8 cellular contexts compared by ENCODE assay signal in genomic region chr3:184176377-184177330, GRCh38. TPM values are rescaled to one million over a fixed set of nuclear protein-coding genes. Genes with fewer than 3 reads are reported as not detected.
DNase-seq lines count a peak whose midpoint lies in the region; ATAC-seq, FAIRE-seq and TF ChIP-seq lines count a peak whose summit lies in the region.

No MANE protein-coding gene starts in this region.

- H3K27me3 Mint-ChIP-seq in effector memory CD8-positive, alpha-beta T cell = no peaks in the 10 kb centered on the region

- no peak for TF ChIP-seq EP300 in A549 (IDR thresholded peaks at IDR 0.05)

- POLR2A ChIA-PET in A549 (lab: Yijun Ruan, JAX) = interaction anchor here (0.7 to 2.0 kb wide), 5 partner anchors 9 to 186 kb away, joined by 3 to 14 read pairs (median 3); partner anchors contain the start of genes ABCF3 and EIF2B5

- H3K36me3 ChIP-seq in lung (ENCODE audit: control insufficient read depth in 2 of 2, insufficient read depth in 2 of 2, low read length in 2 of 2) = peaks cover 11 to 45% of the 10 kb centered on the region in 2 donors
- H3K36me3 ChIP-seq in testis (ENCODE audit: low read depth, missing control alignments) = peaks cover 6% of the 10 kb centered on the region

- H3K4me1 Mint-ChIP-seq in effector memory CD8-positive, alpha-beta T cell (ENCODE audit: low read depth in 2 of 2) = peaks cover 21 to 27% of the 10 kb centered on the region in 2 donors

- H3K27me3 ChIP-seq in lung (ENCODE audit: control insufficient read depth, insufficient read depth) = no peaks in the 10 kb centered on the region
- no peaks in the 10 kb centered on the region for H3K27me3 ChIP-seq in testis

- in situ Hi-C loops in SK-MEL-5 (cut with HindIII; ENCODE audit: low pct_unique_long_range_greater_than_20kb, low sequenced_read_pairs) = no loop called here

- intact Hi-C loops in testis (cut with DNase I; ENCODE audit: low total_unique reads) = no loop called here

- H3K27ac Mint-ChIP-seq in effector memory CD8-positive, alpha-beta T cell = peak overlapping the region in 1 of 2 donors; percentile 59

- no peak for TF ChIP-seq CTCF in A549 (IDR thresholded peaks at IDR 0.05)
- no peak for TF ChIP-seq CTCF in lung (IDR thresholded peaks at IDR 0.05; ENCODE audit: control extremely low read depth, extremely low read depth)
- TF ChIP-seq CTCF in testis (IDR thresholded peaks at IDR 0.05) = no peak

- H3K27ac ChIP-seq in A549 = peak overlapping the region; percentile 95 to 99
- peak overlapping the region; percentile 75 to 83 for H3K27ac ChIP-seq in lung (ENCODE audit: low read depth in 1 of 2, low read length in 1 of 2)
- H3K27ac ChIP-seq in testis = peak overlapping the region; percentile 85 to 87

- H3K9me3 Mint-ChIP-seq in effector memory CD8-positive, alpha-beta T cell = no peaks in the 10 kb centered on the region

- H3K4me3 ChIP-seq in A549 = peak overlapping the region; percentile 91
- peak overlapping the region; percentile 38 for H3K4me3 ChIP-seq in lung
- peak overlapping the region; percentile 6 to 87 for H3K4me3 ChIP-seq in testis

- TF ChIP-seq RAD21 in A549 (conservative IDR thresholded peaks at IDR 0.05 in 1 of 2, IDR thresholded peaks at IDR 0.05 in 1 of 2) = no peak

- peaks cover 39% of the 10 kb centered on the region for H3K36me3 Mint-ChIP-seq in effector memory CD8-positive, alpha-beta T cell (ENCODE audit: insufficient read depth)

- ATAC-seq in A549 = peak; percentile 78 to 82
- no peak for ATAC-seq in effector memory CD8-positive, alpha-beta T cell (replicated peaks)
- peak; percentile 38 for ATAC-seq in lung (ENCODE audit: insufficient read depth, low FRiP score)

- peak; percentile 64 to 77 for DNase-seq in A549 (ENCODE audit: low read depth in 1 of 2, low spot score in 1 of 2)
- peak; percentile 77 for DNase-seq in GOT3 (lab: John Stamatoyannopoulos, UW)
- DNase-seq in SK-MEL-5 (ENCODE audit: low read depth, low spot score) = peak; percentile 64
- DNase-seq in effector memory CD8-positive, alpha-beta T cell = no peak
- DNase-seq in lung (ENCODE audit: low spot score) = peak; percentile 58
- DNase-seq in testis = peak; percentile 68
- no peak for DNase-seq in pons (ENCODE audit: low spot score)
- no peak for DNase-seq in NCI-H2081 treated with DMSO at 0.1 percent for 48 hours (lab: John Stamatoyannopoulos, UW)

- 29% methylated on average over 13 of the region's 19 CpGs for WGBS in A549 (ENCODE audit: missing lambda C conversion rate)
- 39 to 49% methylated on average over 19 of the region's 19 CpGs for WGBS in lung, 2 donors
- 5 to 28% methylated on average over 14 to 19 of the region's 19 CpGs for WGBS in testis, 2 donors

- H3K9me3 ChIP-seq in A549 = no peaks in the 10 kb centered on the region
- no peaks in the 10 kb centered on the region for H3K9me3 ChIP-seq in lung (ENCODE audit: control insufficient read depth in 2 of 2, insufficient read depth in 1 of 2, low read length in 1 of 2)
- H3K9me3 ChIP-seq in testis = no peaks in the 10 kb centered on the region

- H3K4me2 ChIP-seq in A549 = peak overlapping the region; percentile 92

- TF ChIP-seq POLR2A in A549 (IDR thresholded peaks at IDR 0.05; ENCODE audit: low read length) (no peak), testis (IDR thresholded peaks at IDR 0.05) (no peak)

- FAIRE-seq in A549 (lab: Jason Lieb, UNC) = no peak

- CTCF ChIA-PET in A549 (lab: Yijun Ruan, JAX) = interaction anchor here (1.0 to 1.6 kb wide), 6 partner anchors 9 to 385 kb away, joined by 3 to 6 read pairs (median 4); partner anchors contain the start of gene EPHB3

- peak overlapping the region; percentile 96 to 97 for H3K4me3 Mint-ChIP-seq in effector memory CD8-positive, alpha-beta T cell

- peaks cover 15% of the 10 kb centered on the region for H3K4me1 ChIP-seq in A549
- H3K4me1 ChIP-seq in lung (ENCODE audit: control insufficient read depth in 2 of 2, insufficient read depth in 2 of 2, low read length in 2 of 2) = peaks cover 0 to 14% of the 10 kb centered on the region in 2 donors
- H3K4me1 ChIP-seq in testis = peaks cover 27% of the 10 kb centered on the region

TF ChIP-seq in A549, 52 proteins besides CTCF, POLR2A, EP300 and RAD21 (continues in another document):
- TF ChIP-seq CBX8 (IDR thresholded peaks at IDR 0.05) (no peak), RCOR1 (IDR thresholded peaks at IDR 0.05; ENCODE audit: low read depth, low read length) (no peak), MAX (IDR thresholded peaks at IDR 0.05) (0 out of 2 replicates have a peak, but pooled peaks have one; percentile 13), TFCP2L1 (CRISPR knock-in tag; IDR thresholded peaks at IDR 0.05) (no peak), SREBF2 (IDR thresholded peaks at IDR 0.05) (no peak), HOXB13 (CRISPR knock-in tag; IDR thresholded peaks at IDR 0.05; ENCODE audit: low read depth) (no peak), MYC (IDR thresholded peaks at IDR 0.05; ENCODE audit: borderline replicate concordance, low read length) (no peak), JUN (IDR thresholded peaks at IDR 0.05) (0 out of 5 replicates have a peak, but pooled peaks of 1 of the 2 experiments have one; percentile 31)

RNA-seq across cellular contexts. Expression of gene AP2M1, which starts 2.0 kb away (rescaled TPM):
- polyA plus RNA-seq in A549 (2011; rRNA removed) (274 and 316 TPM in 2 replicates), A549 (2017; fragmentation: RNase III; extraction: RNeasy Plus Mini Kit Qiagen cat#74134 plus additional on column Dnase treatment) (285 to 298 TPM (median 288 TPM) in 3 replicates), lung (100 to 1,000 TPM; 153 to 329 TPM), testis (ENCODE audit: insufficient read depth, low read depth, low replicate concordance) (346 TPM)
- 385 and 421 TPM in 2 replicates for polyA plus RNA-seq in A549 (2012; cell fraction: cytosol; rRNA removed)
- polyA plus RNA-seq in A549 (2012; cell fraction: nucleus; rRNA removed) = 290 and 299 TPM in 2 replicates
- polyA minus RNA-seq in A549 (2011; rRNA and poly(A)+ RNA removed) = 217 and 258 TPM in 2 replicates
- total RNA-seq in SK-MEL-5 (2014; rRNA removed; shearing (Covaris generic)) = 353 and 355 TPM in 2 replicates
- 393 and 418 TPM in 2 replicates for polyA plus RNA-seq in SK-MEL-5 (2015; cell fraction: cytosol; rRNA removed)
- 252 and 280 TPM in 2 replicates for polyA plus RNA-seq in SK-MEL-5 (2015; cell fraction: nucleus; rRNA removed)
- total RNA-seq in lung (100 to 1,000 TPM; 173 to 333 TPM), testis (100 to 1,000 TPM; 238 to 334 TPM)

RNA-seq across cellular contexts. Expression of gene ABCF3, which starts 9.3 kb away (rescaled TPM):
- polyA plus RNA-seq in A549 (2011; rRNA removed) (34.6 and 35.3 TPM in 2 replicates), A549 (2017; fragmentation: RNase III; extraction: RNeasy Plus Mini Kit Qiagen cat#74134 plus additional on column Dnase treatment) (46.6 to 50.2 TPM (median 47.7 TPM) in 3 replicates), lung (10 to 100 TPM; 47.5 to 51.4 TPM), testis (ENCODE audit: insufficient read depth, low read depth, low replicate concordance) (69.3 TPM)
- polyA plus RNA-seq in A549 (2012; cell fraction: cytosol; rRNA removed) = 39.4 and 49.4 TPM in 2 replicates
- polyA plus RNA-seq in A549 (2012; cell fraction: nucleus; rRNA removed) = 126 and 128 TPM in 2 replicates
- polyA minus RNA-seq in A549 (2011; rRNA and poly(A)+ RNA removed) = 56.8 and 63.7 TPM in 2 replicates
- 24.7 and 32.2 TPM in 2 replicates for total RNA-seq in SK-MEL-5 (2014; rRNA removed; shearing (Covaris generic))
- polyA plus RNA-seq in SK-MEL-5 (2015; cell fraction: cytosol; rRNA removed) = 50.2 and 53.8 TPM in 2 replicates
- polyA plus RNA-seq in SK-MEL-5 (2015; cell fraction: nucleus; rRNA removed) = 176 and 204 TPM in 2 replicates
- total RNA-seq in lung (10 to 100 TPM; 44.7 to 81.8 TPM), testis (100 to 1,000 TPM; 111 to 115 TPM)

RNA-seq across cellular contexts. Expression of gene DVL3, which starts 21.5 kb away (rescaled TPM):
- polyA plus RNA-seq in A549 (2011; rRNA removed) = 14.1 and 17.7 TPM in 2 replicates
- 17.9 and 23.2 TPM in 2 replicates for polyA plus RNA-seq in A549 (2012; cell fraction: cytosol; rRNA removed)
- polyA plus RNA-seq in A549 (2012; cell fraction: nucleus; rRNA removed) = 75.3 and 93.6 TPM in 2 replicates
- 23.6 to 24.4 TPM (median 23.9 TPM) in 3 replicates for polyA plus RNA-seq in A549 (2017; fragmentation: RNase III; extraction: RNeasy Plus Mini Kit Qiagen cat#74134 plus additional on column Dnase treatment)
- 22.2 and 29.2 TPM in 2 replicates for polyA minus RNA-seq in A549 (2011; rRNA and poly(A)+ RNA removed)
- total RNA-seq in SK-MEL-5 (2014; rRNA removed; shearing (Covaris generic)) = 29.1 and 32.0 TPM in 2 replicates
- polyA plus RNA-seq in SK-MEL-5 (2015; cell fraction: cytosol; rRNA removed) = 43.0 and 60.2 TPM in 2 replicates
- polyA plus RNA-seq in SK-MEL-5 (2015; cell fraction: nucleus; rRNA removed) = 172 and 222 TPM in 2 replicates
- total RNA-seq in lung = 10 to 100 TPM; 51.8 to 73.5 TPM
- polyA plus RNA-seq in lung = 10 to 100 TPM; 37.8 to 39.9 TPM
- total RNA-seq in testis = 10 to 100 TPM; 80.5 to 86.8 TPM
- polyA plus RNA-seq in testis (ENCODE audit: insufficient read depth, low read depth, low replicate concordance) = 53.7 TPM

RNA-seq across cellular contexts. Expression of gene EIF2B5, which starts 41.5 kb away (rescaled TPM):
- polyA plus RNA-seq in A549 (2011; rRNA removed) = 32.7 and 33.9 TPM in 2 replicates
- polyA plus RNA-seq in A549 (2012; cell fraction: cytosol; rRNA removed) = 31.0 and 32.0 TPM in 2 replicates
- 53.8 and 60.2 TPM in 2 replicates for polyA plus RNA-seq in A549 (2012; cell fraction: nucleus; rRNA removed)
- 29.8 to 32.5 TPM (median 32.1 TPM) in 3 replicates for polyA plus RNA-seq in A549 (2017; fragmentation: RNase III; extraction: RNeasy Plus Mini Kit Qiagen cat#74134 plus additional on column Dnase treatment)
- 29.7 and 30.8 TPM in 2 replicates for polyA minus RNA-seq in A549 (2011; rRNA and poly(A)+ RNA removed)
- total RNA-seq in SK-MEL-5 (2014; rRNA removed; shearing (Covaris generic)) = 62.6 and 66.4 TPM in 2 replicates
- 55.3 and 56.3 TPM in 2 replicates for polyA plus RNA-seq in SK-MEL-5 (2015; cell fraction: cytosol; rRNA removed)
- 218 TPM in 2 replicates for polyA plus RNA-seq in SK-MEL-5 (2015; cell fraction: nucleus; rRNA removed)
- total RNA-seq in lung = 10 to 100 TPM; 32.5 to 36.0 TPM
- 10 to 100 TPM; 39.7 to 43.2 TPM for polyA plus RNA-seq in lung
- 10 to 100 TPM; 37.2 to 48.1 TPM for total RNA-seq in testis
- 36.7 TPM for polyA plus RNA-seq in testis (ENCODE audit: insufficient read depth, low read depth, low replicate concordance)

RNA-seq across cellular contexts. Expression of gene VWA5B2, which starts 52.7 kb away (rescaled TPM):
- polyA plus RNA-seq in A549 (2011; rRNA removed) (0.11 and 0.37 TPM in 2 replicates), A549 (2017; fragmentation: RNase III; extraction: RNeasy Plus Mini Kit Qiagen cat#74134 plus additional on column Dnase treatment) (0.37 to 0.48 TPM (median 0.47 TPM) in 3 replicates), lung (under 1 TPM; 0.12 to 0.15 TPM), testis (ENCODE audit: insufficient read depth, low read depth, low replicate concordance) (2.5 TPM)
- polyA plus RNA-seq in A549 (2012; cell fraction: cytosol; rRNA removed) = 0.66 and 0.69 TPM in 2 replicates
- 4.0 and 4.4 TPM in 2 replicates for polyA plus RNA-seq in A549 (2012; cell fraction: nucleus; rRNA removed)
- polyA minus RNA-seq in A549 (2011; rRNA and poly(A)+ RNA removed) = 0.34 and 0.41 TPM in 2 replicates
- not detected in 2 replicates for total RNA-seq in SK-MEL-5 (2014; rRNA removed; shearing (Covaris generic))
- 0.20 TPM in 1 of 2 replicates, not detected in the other for polyA plus RNA-seq in SK-MEL-5 (2015; cell fraction: cytosol; rRNA removed)
- 2.0 TPM in 1 of 2 replicates, not detected in the other for polyA plus RNA-seq in SK-MEL-5 (2015; cell fraction: nucleus; rRNA removed)
- total RNA-seq in lung (1 to 10 TPM; 1.6 to 1.7 TPM), testis (10 to 100 TPM; 13.8 to 17.6 TPM)

Comparison
In these comparisons a context has a peak if more than half of its experiments do, and no peak if none do; other contexts are left out.
1. DNase-seq: peak in A549 (2 of 2), GOT3 (single experiment), SK-MEL-5 (single experiment), lung (single experiment) and testis (single experiment); none in effector memory CD8-positive, alpha-beta T cell (0 of 3), pons (single experiment) and NCI-H2081 treated with DMSO at 0.1 percent for 48 hours (single experiment).
2. H3K4me3 ChIP-seq: peak in every context shown above with its lines; median percentile 91 in A549; 46 in testis; 38 in lung.
3. Peak in every context shown above with its lines, with median percentiles within 50 percentile points of each other: H3K27ac ChIP-seq.